26 cellular contexts compared by ENCODE assay signal in genomic region chr9:38708759-38709158, GRCh38. TPM values are rescaled to one million over a fixed set of nuclear protein-coding genes. Genes with fewer than 3 reads are reported as not detected.
A peak's percentile ranks its signal among the peaks of the same experiment; 100 is the strongest.
DNase-seq lines count a peak whose midpoint lies in the region.
"Had no signal": no experiment of that assay in that cellular context is flagged by ENCODE, and none has a peak within 500 bp of the region (broad histone marks: within the 10 kb centered on the region; RNA-seq: fewer than 3 reads in every experiment).

No MANE protein-coding gene starts in this region.

- no peak overlapping the region for H3K4me3 Mint-ChIP-seq in activated T-helper 1 cell treated with anti-CD3 and anti-CD28 coated beads, Interleukin-12 subunit alpha, Interleukin-12 subunit beta, Interleukin-2, Interleukin-4 antibody, amounts not matched to agents 30 ng/mL and 10 ng/mL and 1 ng/mL, durations not matched to agents 14 hours and 24 hours and 36 hours
- H3K4me3 Mint-ChIP-seq: activated CD8-positive, alpha-beta T cell treated with anti-CD3 and anti-CD28 coated beads, Interleukin-2, amount 10 ng/mL, durations not matched to agents 7 days and 5 days; CD4-positive, CD25-positive, alpha-beta regulatory T cell; dendritic cell treated with granulocyte-macrophage colony-stimulating factor and Interleukin-4, amounts not matched to agents 40 ng/mL and 50 ng/mL, for 4 days; immature natural killer cell; nephron progenitor cell; stimulated activated naive B cell treated with anti-CD40 and anti-IgM and Interleukin-4, amounts not matched to agents 10 μg/mL and 1 μg/mL and 100 μg/mL, for 72 hours had no signal

- no peaks in the 10 kb centered on the region for H3K4me1 Mint-ChIP-seq in activated T-helper 1 cell treated with anti-CD3 and anti-CD28 coated beads, Interleukin-12 subunit alpha, Interleukin-12 subunit beta, Interleukin-2, Interleukin-4 antibody, amounts not matched to agents 30 ng/mL and 10 ng/mL and 1 ng/mL, durations not matched to agents 14 hours and 24 hours and 36 hours (ENCODE audit: low read depth)
- H3K4me1 Mint-ChIP-seq: CD4-positive, CD25-positive, alpha-beta regulatory T cell; immature natural killer cell; stimulated activated naive B cell treated with anti-CD40 and anti-IgM and Interleukin-4, amounts not matched to agents 10 μg/mL and 1 μg/mL and 100 μg/mL, for 72 hours had no signal

- H3K9me3 ChIP-seq in MG63 (no peaks in the 10 kb centered on the region), adipocyte (ENCODE audit: control insufficient read depth, low read length) (no peaks in the 10 kb centered on the region)

- H3K4me3 ChIP-seq in MG63 (no peak overlapping the region), adipocyte (ENCODE audit: low read length) (no peak overlapping the region)
- H3K4me3 ChIP-seq: GM12878 had no signal

- H3K27ac Mint-ChIP-seq in activated T-helper 1 cell treated with anti-CD3 and anti-CD28 coated beads, Interleukin-12 subunit alpha, Interleukin-12 subunit beta, Interleukin-2, Interleukin-4 antibody, amounts not matched to agents 30 ng/mL and 10 ng/mL and 1 ng/mL, durations not matched to agents 14 hours and 24 hours and 36 hours: no peak overlapping the region
- H3K27ac Mint-ChIP-seq: activated CD8-positive, alpha-beta T cell treated with anti-CD3 and anti-CD28 coated beads, Interleukin-2, amount 10 ng/mL, durations not matched to agents 7 days and 5 days; CD4-positive, CD25-positive, alpha-beta regulatory T cell; dendritic cell treated with granulocyte-macrophage colony-stimulating factor and Interleukin-4, amounts not matched to agents 40 ng/mL and 50 ng/mL, for 4 days; immature natural killer cell; nephron progenitor cell; stimulated activated naive B cell treated with anti-CD40 and anti-IgM and Interleukin-4, amounts not matched to agents 10 μg/mL and 1 μg/mL and 100 μg/mL, for 72 hours had no signal

- H3K36me3 Mint-ChIP-seq in activated T-helper 1 cell treated with anti-CD3 and anti-CD28 coated beads, Interleukin-12 subunit alpha, Interleukin-12 subunit beta, Interleukin-2, Interleukin-4 antibody, amounts not matched to agents 30 ng/mL and 10 ng/mL and 1 ng/mL, durations not matched to agents 14 hours and 24 hours and 36 hours (ENCODE audit: low read depth): no peaks in the 10 kb centered on the region
- H3K36me3 Mint-ChIP-seq: CD4-positive, CD25-positive, alpha-beta regulatory T cell; immature natural killer cell; stimulated activated naive B cell treated with anti-CD40 and anti-IgM and Interleukin-4, amounts not matched to agents 10 μg/mL and 1 μg/mL and 100 μg/mL, for 72 hours had no signal

- H3K9me3 Mint-ChIP-seq in activated T-helper 1 cell treated with anti-CD3 and anti-CD28 coated beads, Interleukin-12 subunit alpha, Interleukin-12 subunit beta, Interleukin-2, Interleukin-4 antibody, amounts not matched to agents 30 ng/mL and 10 ng/mL and 1 ng/mL, durations not matched to agents 14 hours and 24 hours and 36 hours: no peaks in the 10 kb centered on the region
- H3K9me3 Mint-ChIP-seq: dendritic cell treated with granulocyte-macrophage colony-stimulating factor and Interleukin-4, amounts not matched to agents 40 ng/mL and 50 ng/mL, for 4 days; stimulated activated naive B cell treated with anti-CD40 and anti-IgM and Interleukin-4, amounts not matched to agents 10 μg/mL and 1 μg/mL and 100 μg/mL, for 72 hours had no signal

- peaks cover 2% of the 10 kb centered on the region for H3K27me3 Mint-ChIP-seq in activated T-helper 1 cell treated with anti-CD3 and anti-CD28 coated beads, Interleukin-12 subunit alpha, Interleukin-12 subunit beta, Interleukin-2, Interleukin-4 antibody, amounts not matched to agents 30 ng/mL and 10 ng/mL and 1 ng/mL, durations not matched to agents 14 hours and 24 hours and 36 hours (ENCODE audit: insufficient read depth)

- intact Hi-C loops in activated T-helper 1 cell treated with anti-CD3 and anti-CD28 coated beads, Interleukin-12 subunit alpha, Interleukin-12 subunit beta, Interleukin-2, Interleukin-4 antibody, amounts not matched to agents 30 ng/mL and 10 ng/mL and 1 ng/mL, durations not matched to agents 14 hours and 24 hours and 36 hours (cut with micrococcal nuclease): no loop called here

- H3K36me3 ChIP-seq in MG63: no peaks in the 10 kb centered on the region
- no peaks in the 10 kb centered on the region for H3K36me3 ChIP-seq in adipocyte (ENCODE audit: control insufficient read depth, insufficient read depth, low read length, severe bottlenecking)

- H3K4me1 ChIP-seq in adipocyte (ENCODE audit: control insufficient read depth, insufficient read depth, low read length): peaks cover 3% of the 10 kb centered on the region

- DNase-seq in Daoy (ENCODE audit: low read depth) (peak; percentile 90), MG63 (peak; percentile 82), adipocyte (ENCODE audit: low read depth) (peak; percentile 25), iris pigment epithelial cell (ENCODE audit: low read depth) (peak; percentile 82), DMS79 treated with DMSO at 0.1 percent for 48 hours (lab: John Stamatoyannopoulos, UW) (no peak), GDM1 (lab: John Stamatoyannopoulos, UW) (no peak), occipital lobe (lab: John Stamatoyannopoulos, UW) (no peak)
- no peak for DNase-seq in activated T-helper 1 cell treated with anti-CD3 and anti-CD28 coated beads, Interleukin-12 subunit alpha, Interleukin-12 subunit beta, Interleukin-2, Interleukin-4 antibody, amounts not matched to agents 30 ng/mL and 10 ng/mL and 1 ng/mL, durations not matched to agents 14 hours and 24 hours and 36 hours (ENCODE audit: low spot score)
- DNase-seq: activated CD4-positive, alpha-beta T cell treated with anti-CD3 and anti-CD28 coated beads for 1 hour; activated CD8-positive, alpha-beta T cell treated with anti-CD3 and anti-CD28 coated beads, Interleukin-2, amount 10 ng/mL, durations not matched to agents 7 days and 5 days; activated naive CD4-positive, alpha-beta T cell; amniotic stem cell; CD4-positive, CD25-positive, alpha-beta regulatory T cell; DMS 273 treated with DMSO at 0.1 percent for 48 hours; immature natural killer cell; KG1; left ventricle myocardium superior; NCI-H1048; NCI-H524 treated with DMSO at 0.1 percent for 48 hours; nephron progenitor cell; stimulated activated CD4-positive, alpha-beta T cell treated with anti-CD3 and anti-CD28 coated beads, Interleukin-2, amount 100 ng/mL, for 48 hours; stimulated activated naive B cell treated with anti-CD40 and anti-IgM and Interleukin-4, amounts not matched to agents 10 μg/mL and 1 μg/mL and 100 μg/mL, for 72 hours had no signal

- no peak overlapping the region for H3K9ac ChIP-seq in adipocyte (ENCODE audit: low read length)

- H3K27me3 ChIP-seq in MG63 (peaks cover 2% of the 10 kb centered on the region), adipocyte (replicated peaks; ENCODE audit: control insufficient read depth, insufficient read depth, low read length) (peaks cover 25% of the 10 kb centered on the region)

RNA-seq across cellular contexts. Expression of gene FAM240B, which starts 11.2 kb away (rescaled TPM):
- total RNA-seq in Daoy (2014; rRNA removed; shearing (Covaris generic)): not detected in 2 replicates
- total RNA-seq in MG63 (2014; rRNA removed; shearing (Covaris generic); ENCODE audit: low replicate concordance): not detected in 2 replicates
- total RNA-seq in activated T-helper 1 cell treated with anti-CD3 and anti-CD28 coated beads, Interleukin-12 subunit alpha, Interleukin-12 subunit beta, Interleukin-2, Interleukin-4 antibody, amounts not matched to agents 30 ng/mL and 10 ng/mL and 1 ng/mL, durations not matched to agents 14 hours and 24 hours and 36 hours: not detected in 2 replicates
- not detected for total RNA-seq in occipital lobe
- total RNA-seq: activated CD8-positive, alpha-beta T cell treated with anti-CD3 and anti-CD28 coated beads, Interleukin-2, amount 10 ng/mL, durations not matched to agents 7 days and 5 days; cardiac septum; CD4-positive, CD25-positive, alpha-beta regulatory T cell; GM12878; left ventricle myocardium superior; Right ventricle myocardium inferior had no signal

Comparison
In these comparisons a context has a peak if more than half of its experiments do, and no peak if none do; other contexts are left out.
1. DNase-seq: peak in Daoy (single experiment), MG63 (single experiment), adipocyte (single experiment) and iris pigment epithelial cell (single experiment); none in DMS79 treated with DMSO at 0.1 percent for 48 hours (single experiment), GDM1 (single experiment), activated T-helper 1 cell treated with anti-CD3 and anti-CD28 coated beads, Interleukin-12 subunit alpha, Interleukin-12 subunit beta, Interleukin-2, Interleukin-4 antibody, amounts not matched to agents 30 ng/mL and 10 ng/mL and 1 ng/mL, durations not matched to agents 14 hours and 24 hours and 36 hours (single experiment) and occipital lobe (single experiment).